ENCODE assay signal across 13 cellular contexts in genomic region chr16:68073902-68074760, GRCh38. TPM values are rescaled to one million over a fixed set of nuclear protein-coding genes. Genes with fewer than 3 reads are reported as not detected.
A peak's percentile ranks its signal among the peaks of the same experiment; 100 is the strongest.
DNase-seq lines count a peak whose midpoint lies in the region; ATAC-seq and TF ChIP-seq lines count a peak whose summit lies in the region.
"Had no signal": no experiment of that assay in that cellular context is flagged by ENCODE, and none has a peak within 500 bp of the region (broad histone marks: within the 10 kb centered on the region; RNA-seq: fewer than 3 reads in every experiment).

No MANE protein-coding gene starts in this region.

- no peaks in the 10 kb centered on the region for H3K9me3 Mint-ChIP-seq in CD4-positive, CD25-positive, alpha-beta regulatory T cell
- H3K9me3 Mint-ChIP-seq: H9 had no signal

- H3K4me1 Mint-ChIP-seq in CD4-positive, CD25-positive, alpha-beta regulatory T cell = peaks cover 18 to 88% (median 62%) of the 10 kb centered on the region in 4 donors
- H3K4me1 Mint-ChIP-seq: H9 had no signal

- POLR2A ChIA-PET in A673 (lab: Charles Lee; ENCODE audit: low non-redundant PET) = no interaction called here

- DNase-seq in CD4-positive, CD25-positive, alpha-beta regulatory T cell = no peak
- DNase-seq in effector memory CD4-positive, alpha-beta T cell = no peak
- DNase-seq in A673 (ENCODE audit: low spot score) (no peak), NCI-H2227 (lab: John Stamatoyannopoulos, UW; ENCODE audit: unreplicated experiment) (no peak), colonic mucosa (no peak)
- DNase-seq: amniotic stem cell; gastrocnemius medialis; H9; stimulated activated CD4-positive, alpha-beta T cell treated with anti-CD3 and anti-CD28 coated beads, Interleukin-12 subunit alpha, Interleukin-12 subunit beta, amount 100 ng/mL, for 4 hours had no signal

- intact Hi-C loops in A673 (cut with micrococcal nuclease; ENCODE audit: unreplicated experiment) = no loop called here
- intact Hi-C loops in colonic mucosa (cut with DNase I) = no loop called here

- no peaks in the 10 kb centered on the region for H3K9me3 ChIP-seq in CD4-positive, CD25-positive, alpha-beta regulatory T cell (ENCODE audit: control insufficient read depth in 2 of 2, low read length in 2 of 2)
- H3K9me3 ChIP-seq in Loucy (ENCODE audit: insufficient read depth, low read depth, low read length) (no peaks in the 10 kb centered on the region), A673 (ENCODE audit: low read depth, low read length, poor library complexity, severe bottlenecking) (no peaks in the 10 kb centered on the region), colonic mucosa (no peaks in the 10 kb centered on the region)
- H3K9me3 ChIP-seq in effector memory CD4-positive, alpha-beta T cell (ENCODE audit: control insufficient read depth, low read length) = no peaks in the 10 kb centered on the region
- H3K9me3 ChIP-seq: gastrocnemius medialis had no signal

- BruUV-seq in A673 (replicated peaks; lab: Mats Ljungman, UMichigan) = no TSS peak

- H3K27me3 Mint-ChIP-seq in CD4-positive, CD25-positive, alpha-beta regulatory T cell = no peaks in the 10 kb centered on the region

- peak overlapping the region; percentile 76 for H3K9ac ChIP-seq in Loucy (ENCODE audit: low read depth, low read length, poor library complexity, severe bottlenecking)
- no peak overlapping the region for H3K9ac ChIP-seq in colonic mucosa (ENCODE audit: low read depth in 2 of 2, low read length in 2 of 2)

- peaks cover 27% of the 10 kb centered on the region for H3K36me3 Mint-ChIP-seq in CD4-positive, CD25-positive, alpha-beta regulatory T cell

- H3K4me3 ChIP-seq in CD4-positive, CD25-positive, alpha-beta regulatory T cell (ENCODE audit: low read depth, low read length) = peak overlapping the region; percentile 22
- H3K4me3 ChIP-seq in Loucy (ENCODE audit: low read length, poor library complexity, severe bottlenecking) = peak overlapping the region; percentile 57
- peak overlapping the region; percentile 37 for H3K4me3 ChIP-seq in effector memory CD4-positive, alpha-beta T cell (ENCODE audit: insufficient read depth, low read depth, low read length, poor library complexity, severe bottlenecking)
- H3K4me3 ChIP-seq in A673 (ENCODE audit: low read depth, low read length, poor library complexity, severe bottlenecking) = no peak overlapping the region
- H3K4me3 ChIP-seq in colonic mucosa = no peak overlapping the region
- H3K4me3 ChIP-seq: gastrocnemius medialis had no signal

- H3K27ac ChIP-seq in CD4-positive, CD25-positive, alpha-beta regulatory T cell (ENCODE audit: insufficient read depth, low read length, poor library complexity, severe bottlenecking) = peak overlapping the region; percentile 48
- H3K27ac ChIP-seq in effector memory CD4-positive, alpha-beta T cell (ENCODE audit: insufficient read depth, low read length, poor library complexity, severe bottlenecking) = peak overlapping the region; percentile 33
- H3K27ac ChIP-seq in A673 (ENCODE audit: low read depth, low read length, poor library complexity, severe bottlenecking) (no peak overlapping the region), colonic mucosa (no peak overlapping the region)

- peaks cover 59% of the 10 kb centered on the region for H3K79me2 ChIP-seq in Loucy (ENCODE audit: insufficient read depth, low read length)

- peak overlapping the region; percentile 85 for H3K4me2 ChIP-seq in Loucy (ENCODE audit: low read depth, low read length, poor library complexity, severe bottlenecking)

- H3K36me3 ChIP-seq in CD4-positive, CD25-positive, alpha-beta regulatory T cell (ENCODE audit: control insufficient read depth, insufficient read depth, low read length) = peaks cover 2% of the 10 kb centered on the region
- H3K36me3 ChIP-seq in Loucy (ENCODE audit: insufficient read depth, low read length) (0 out of 2 replicates have a peak, but pooled peaks cover 4% of the 10 kb centered on the region), A673 (ENCODE audit: insufficient read depth, low read length, poor library complexity, severe bottlenecking) (peaks cover 7% of the 10 kb centered on the region), colonic mucosa (no peaks in the 10 kb centered on the region)
- H3K36me3 ChIP-seq in effector memory CD4-positive, alpha-beta T cell (ENCODE audit: control insufficient read depth, insufficient read depth, low read length) = peaks cover 4% of the 10 kb centered on the region

- no peak for ATAC-seq in CD4-positive, CD25-positive, alpha-beta regulatory T cell (ENCODE audit: low read depth in 2 of 2)
- ATAC-seq in GM18907 (IDR thresholded peaks at IDR 0.05; ENCODE audit: unreplicated experiment) (peak; percentile 4), HG02973 (IDR thresholded peaks at IDR 0.05; ENCODE audit: unreplicated experiment) (no peak)
- ATAC-seq: gastrocnemius medialis had no signal

- no peaks in the 10 kb centered on the region for H3K9me2 ChIP-seq in Loucy (replicated peaks; ENCODE audit: low read depth, low read length)

- peaks cover 2% of the 10 kb centered on the region; the same call in 1 of the 2 replicates for H3F3A ChIP-seq in Loucy (ENCODE audit: low read depth)

- H3K4me3 Mint-ChIP-seq in CD4-positive, CD25-positive, alpha-beta regulatory T cell = peak overlapping the region; percentile 67 to 76 (median 74)
- H3K4me3 Mint-ChIP-seq: H9 had no signal

- H4K20me1 ChIP-seq in Loucy (ENCODE audit: insufficient read depth, low read length, poor library complexity, severe bottlenecking) = no peaks in the 10 kb centered on the region

- CTCF ChIA-PET in A673 (lab: Charles Lee) = no interaction called here

- peaks cover 80% of the 10 kb centered on the region for H3K4me1 ChIP-seq in CD4-positive, CD25-positive, alpha-beta regulatory T cell (ENCODE audit: control insufficient read depth, insufficient read depth, low read length, poor library complexity, severe bottlenecking)
- peaks cover 87% of the 10 kb centered on the region for H3K4me1 ChIP-seq in Loucy (ENCODE audit: insufficient read depth, low read length, poor library complexity, severe bottlenecking)
- H3K4me1 ChIP-seq in effector memory CD4-positive, alpha-beta T cell (ENCODE audit: control insufficient read depth, insufficient read depth, low read length, poor library complexity, severe bottlenecking) = peaks cover 83% of the 10 kb centered on the region
- no peaks in the 10 kb centered on the region for H3K4me1 ChIP-seq in A673 (ENCODE audit: insufficient read depth, low read length, poor library complexity, severe bottlenecking)
- H3K4me1 ChIP-seq in colonic mucosa = peaks cover 3% of the 10 kb centered on the region

- TF ChIP-seq CTCF in Loucy (conservative IDR thresholded peaks at IDR 0.05; ENCODE audit: low read length) (no peak), A673 (conservative IDR thresholded peaks at IDR 0.05; ENCODE audit: low read depth, low read length) (no peak), colonic mucosa (IDR thresholded peaks at IDR 0.05) (no peak)

- no peaks in the 10 kb centered on the region for H3K27me3 ChIP-seq in CD4-positive, CD25-positive, alpha-beta regulatory T cell (ENCODE audit: control insufficient read depth, insufficient read depth, low read length)
- H3K27me3 ChIP-seq in Loucy (ENCODE audit: insufficient read depth, low read length, poor library complexity, severe bottlenecking) (no peaks in the 10 kb centered on the region), A673 (replicated peaks; ENCODE audit: insufficient read depth, low read depth, low read length, poor library complexity) (no peaks in the 10 kb centered on the region), colonic mucosa (no peaks in the 10 kb centered on the region)
- no peaks in the 10 kb centered on the region for H3K27me3 ChIP-seq in effector memory CD4-positive, alpha-beta T cell (replicated peaks; ENCODE audit: control insufficient read depth, insufficient read depth, low read length, poor library complexity, severe bottlenecking)
- H3K27me3 ChIP-seq: gastrocnemius medialis had no signal

- peak overlapping the region; percentile 82 to 94 (median 85) for H3K27ac Mint-ChIP-seq in CD4-positive, CD25-positive, alpha-beta regulatory T cell

- no peak overlapping the region for H2AFZ ChIP-seq in Loucy (ENCODE audit: low read length)

RNA-seq across cellular contexts. Expression of gene NFATC3, which starts 11.0 kb away (rescaled TPM):
- total RNA-seq in CD4-positive, CD25-positive, alpha-beta regulatory T cell = 115 TPM
- 10 to 100 TPM; 52.0 to 67.5 (median 56.6) TPM for polyA plus RNA-seq in CD4-positive, CD25-positive, alpha-beta regulatory T cell
- 53.7 and 56.0 TPM in 2 replicates for total RNA-seq in A673 (2021)
- total RNA-seq in colonic mucosa = 10 to 100 TPM; 22.5 to 29.3 TPM

RNA-seq across cellular contexts. Expression of gene DUS2, which starts 51.0 kb away (rescaled TPM):
- 15.2 TPM for total RNA-seq in CD4-positive, CD25-positive, alpha-beta regulatory T cell
- 10 to 100 TPM in 2 of 4 donors, 1 to 10 TPM in 2; 7.7 to 11.5 (median 10.3) TPM for polyA plus RNA-seq in CD4-positive, CD25-positive, alpha-beta regulatory T cell
- total RNA-seq in A673 (2021) = 19.7 and 23.5 TPM in 2 replicates
- total RNA-seq in colonic mucosa = 10 to 100 TPM; 13.1 to 24.6 TPM

RNA-seq across cellular contexts. Expression of gene DDX28, which starts 51.1 kb away (rescaled TPM):
- 14.9 TPM for total RNA-seq in CD4-positive, CD25-positive, alpha-beta regulatory T cell
- 10 to 100 TPM; 48.0 to 68.2 (median 63.9) TPM for polyA plus RNA-seq in CD4-positive, CD25-positive, alpha-beta regulatory T cell
- total RNA-seq in A673 (2021) = 14.2 and 16.0 TPM in 2 replicates
- 10 to 100 TPM in 1 of 2 donors, 1 to 10 TPM in 1; 6.8 to 10.7 TPM for total RNA-seq in colonic mucosa

RNA-seq across cellular contexts. Expression of gene DPEP2NB, which starts 58.4 kb away (rescaled TPM):
- not detected for total RNA-seq in CD4-positive, CD25-positive, alpha-beta regulatory T cell
- polyA plus RNA-seq in CD4-positive, CD25-positive, alpha-beta regulatory T cell = not detected
- total RNA-seq in A673 (2021) (not detected in 2 replicates), colonic mucosa (not detected)
- total RNA-seq: gastrocnemius medialis, H9 had no signal
- polyA plus RNA-seq: BJ had no signal

Comparison
In these comparisons a context has a peak if more than half of its experiments do, and no peak if none do; other contexts are left out.
1. H3K27ac ChIP-seq: peak in CD4-positive, CD25-positive, alpha-beta regulatory T cell (single experiment) and effector memory CD4-positive, alpha-beta T cell (single experiment); none in A673 (single experiment) and colonic mucosa (single experiment).
2. H3K4me3 ChIP-seq: peak in CD4-positive, CD25-positive, alpha-beta regulatory T cell (single experiment), Loucy (single experiment) and effector memory CD4-positive, alpha-beta T cell (single experiment); none in A673 (single experiment) and colonic mucosa (single experiment).